Comparison of ENCODE assay signal across 32 cellular contexts in the genomic region with DNA sequence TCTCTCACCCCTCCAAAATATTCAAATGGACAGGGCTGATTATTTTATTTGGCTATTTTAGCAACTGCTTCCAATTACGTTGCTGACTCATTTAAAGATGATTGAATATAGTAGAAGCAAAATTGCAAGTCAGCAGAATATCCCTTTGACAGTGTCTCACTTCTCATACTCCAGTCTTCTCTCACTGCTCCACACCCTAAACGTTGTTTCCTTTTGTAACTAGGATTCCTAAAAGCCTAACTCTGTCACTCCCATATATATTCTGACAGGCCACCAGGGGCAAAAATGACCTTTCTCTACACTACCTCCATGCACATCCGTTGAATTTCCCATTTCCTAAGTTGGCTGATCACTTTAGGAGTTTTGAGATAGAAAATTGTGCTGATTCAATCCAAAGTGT.
DNase-seq lines count a peak whose midpoint lies in the region; ATAC-seq, FAIRE-seq and TF ChIP-seq lines count a peak whose summit lies in the region.
"Had no signal": no experiment of that assay in that cellular context is flagged by ENCODE, and none has a peak within 500 bp of the region (broad histone marks: within the 10 kb centered on the region; RNA-seq: fewer than 3 reads in every experiment).

No MANE protein-coding gene starts in this region.

- H3K9me3 ChIP-seq in A549 (0 out of 3 replicates have a peak, but pooled peaks cover 2% of the 10 kb centered on the region), H1 (ENCODE audit: insufficient read depth in 2 of 2, low read depth in 1 of 2, low read length in 1 of 2) (no peaks in the 10 kb centered on the region)
- H3K9me3 ChIP-seq: body of pancreas, gastrocnemius medialis, thoracic aorta, uterus had no signal

- H4K8ac ChIP-seq in H1 (ENCODE audit: extremely low read depth, insufficient read depth, low read length): no peak overlapping the region

- H3K18ac ChIP-seq in H1 (ENCODE audit: extremely low read depth, low read length): no peak overlapping the region

- DNase-seq in A549 (ENCODE audit: low read depth in 1 of 2, low spot score in 1 of 2) (no peak), HFFc6 (no peak), H1 (ENCODE audit: low read depth in 1 of 2, low spot score in 2 of 2) (no peak), fibroblast of the aortic adventitia (ENCODE audit: low read depth) (peak; percentile 29), inferior parietal cortex (ENCODE audit: extremely low spot score) (no peak), NCI-H2081 (lab: John Stamatoyannopoulos, UW) (no peak), substantia nigra (lab: John Stamatoyannopoulos, UW) (no peak), COLO829 (ENCODE audit: low spot score) (no peak)
- DNase-seq: activated CD4-positive, alpha-beta memory T cell treated with anti-CD3 and anti-CD28 coated beads for 36 hours; activated CD4-positive, alpha-beta T cell treated with anti-CD3 and anti-CD28 coated beads for 1 hour; activated naive CD8-positive, alpha-beta T cell treated with anti-CD3 and anti-CD28 coated beads, Interleukin-2, amount 50 U/mL, for 24 hours; activated T-cell treated with anti-CD3 and anti-CD28 coated beads, Interleukin-2, amount 50 U/mL, for 72 hours; body of pancreas; CD4-positive, alpha-beta memory T cell; gastrocnemius medialis; GOT3; NCI-H1105; NCI-H187 treated with DMSO at 0.1 percent for 48 hours; NCI-H2171 treated with DMSO at 0.1 percent for 48 hours; NCI-H524 treated with DMSO at 0.1 percent for 48 hours; NK-92 treated with Interleukin-12 subunit alpha and Interleukin-12 subunit beta, amount 100 ng/mL, for 24 hours; small intestine; stimulated activated CD4-positive, alpha-beta T cell treated with anti-CD3 and anti-CD28 coated beads, Interleukin-1b, Interleukin-23, amount 100 ng/mL, for 48 hours; stimulated activated naive CD4-positive, alpha-beta T cell treated with Interleukin-2 at 50 U/mL for 16 hours; uterus had no signal

- no peak overlapping the region for H3K23ac ChIP-seq in H1 (ENCODE audit: insufficient read length)

- no peak overlapping the region for H2BK5ac ChIP-seq in H1 (ENCODE audit: low read depth, low read length)

- H4K5ac ChIP-seq in H1 (ENCODE audit: insufficient read length, low read depth, low read length): no peak overlapping the region

- no peak overlapping the region for H3K4me3 Mint-ChIP-seq in HFFc6
- H3K4me3 Mint-ChIP-seq: activated CD4-positive, alpha-beta memory T cell treated with anti-CD3 and anti-CD28 coated beads for 36 hours; activated naive CD8-positive, alpha-beta T cell treated with anti-CD3 and anti-CD28 coated beads, Interleukin-2, amount 50 U/mL, for 24 hours; activated T-cell treated with anti-CD3 and anti-CD28 coated beads, Interleukin-2, amount 50 U/mL, for 72 hours; B cell; CD4-positive, alpha-beta memory T cell; neural progenitor cell had no signal

- WGBS in A549 (ENCODE audit: missing lambda C conversion rate): 70% methylated on average over 3 of the region's 3 CpGs
- 92% methylated on average over 3 of the region's 3 CpGs; no CpG with 5 or more reads in 1 of the 2 experiments for WGBS in H1 (ENCODE audit: extremely low coverage in 1 of 2, insufficient coverage in 1 of 2, insufficient read length in 1 of 2, insufficient replicate concordance in 2 of 2, low coverage in 1 of 2, low lambda C conversion rate in 2 of 2, missing lambda C conversion rate in 1 of 2), 2 experiments

- POLR2A ChIA-PET in A549 (lab: Yijun Ruan, JAX) (no interaction called here), H1 (lab: Charles Lee; ENCODE audit: partially characterized antibody) (no interaction called here)

- H2AFZ ChIP-seq in H1 (ENCODE audit: low read length): no peak overlapping the region
- H2AFZ ChIP-seq: neural progenitor cell, parathyroid adenoma had no signal

- no peak overlapping the region for H2BK20ac ChIP-seq in H1 (ENCODE audit: low read length)

- H3K4me1 ChIP-seq in A549 (peaks cover 58% of the 10 kb centered on the region), H1 (replicated peaks in 1 of 4; ENCODE audit: control insufficient read depth in 3 of 4, insufficient read depth in 4 of 4, low read length in 3 of 4) (peaks cover 0 to 3% (median 0%) of the 10 kb centered on the region in 4 experiments; a peak in 1 of 7 replicates)
- H3K4me1 ChIP-seq: gastrocnemius medialis, neural progenitor cell, parathyroid adenoma, uterus had no signal

- H3K4me3 ChIP-seq in A549 (no peak overlapping the region), H1 (ENCODE audit: extremely low read depth in 1 of 4, insufficient read depth in 2 of 4, low read depth in 3 of 4, low read length in 4 of 4) (no peak overlapping the region), fibroblast of the aortic adventitia (ENCODE audit: low read depth, low read length) (no peak overlapping the region)
- H3K4me3 ChIP-seq: body of pancreas, gastrocnemius medialis, neural progenitor cell, thoracic aorta, uterus had no signal

- no peaks in the 10 kb centered on the region for H3K27me3 ChIP-seq in H1 (replicated peaks in 1 of 4; ENCODE audit: control insufficient read depth in 3 of 4, extremely low read depth in 1 of 4, insufficient read depth in 3 of 4, low read length in 3 of 4)
- H3K27me3 ChIP-seq: body of pancreas, gastrocnemius medialis, neural progenitor cell, uterus had no signal

- TF ChIP-seq CTCF in A549 (IDR thresholded peaks at IDR 0.05) (no peak), HFFc6 (IDR thresholded peaks at IDR 0.05) (peak; percentile 38), H1 (IDR thresholded peaks at IDR 0.05; ENCODE audit: control extremely low read depth in 1 of 3, insufficient read depth in 1 of 3, low read depth in 1 of 3, low read length in 3 of 3) (peak in 1 of 3 experiments; percentile 9; a peak in 1 of 4 replicates), fibroblast of the aortic adventitia (IDR thresholded peaks at IDR 0.05; ENCODE audit: insufficient read depth, low read length) (peak; percentile 7)

- H3K79me2 ChIP-seq in H1 (ENCODE audit: control insufficient read depth in 1 of 2, insufficient read depth in 2 of 2, low read length in 2 of 2): no peaks in the 10 kb centered on the region
- H3K79me2 ChIP-seq: parathyroid adenoma had no signal

- no peak overlapping the region for H2BK15ac ChIP-seq in H1 (ENCODE audit: low read length)

- H3K4me2 ChIP-seq in A549 (no peak overlapping the region), H1 (ENCODE audit: insufficient read depth in 1 of 2, low read depth in 2 of 2, low read length in 2 of 2) (no peak overlapping the region)
- H3K4me2 ChIP-seq: neural progenitor cell had no signal

- H3K36me3 ChIP-seq in H1 (ENCODE audit: control insufficient read depth in 2 of 4, insufficient read depth in 4 of 4, low read length in 3 of 4): no peaks in the 10 kb centered on the region
- H3K36me3 ChIP-seq: gastrocnemius medialis, neural progenitor cell, thoracic aorta, uterus had no signal

- H3K27me3 Mint-ChIP-seq in HFFc6 (ENCODE audit: insufficient read depth): no peaks in the 10 kb centered on the region
- H3K27me3 Mint-ChIP-seq: activated CD4-positive, alpha-beta memory T cell treated with anti-CD3 and anti-CD28 coated beads for 36 hours; activated naive CD8-positive, alpha-beta T cell treated with anti-CD3 and anti-CD28 coated beads, Interleukin-2, amount 50 U/mL, for 24 hours; B cell; CD4-positive, alpha-beta memory T cell had no signal

- TF ChIP-seq POLR2A in A549 (IDR thresholded peaks at IDR 0.05; ENCODE audit: low read length): no peak
- no peak for TF ChIP-seq POLR2A in H1 (IDR thresholded peaks at IDR 0.05; ENCODE audit: control extremely low read depth in 1 of 2, low read depth in 2 of 2, low read length in 2 of 2)

- H3K14ac ChIP-seq in H1 (ENCODE audit: insufficient read length): no peak overlapping the region

- no peak overlapping the region for H3K56ac ChIP-seq in H1 (replicated peaks; ENCODE audit: insufficient read length, low read depth, low read length)

- H3K9ac ChIP-seq in H1 (replicated peaks in 1 of 4; ENCODE audit: extremely low read depth in 1 of 4, low read depth in 3 of 4, low read length in 3 of 4): no peak overlapping the region
- H3K9ac ChIP-seq: neural progenitor cell, parathyroid adenoma had no signal

- no peak overlapping the region for H2AK5ac ChIP-seq in H1 (ENCODE audit: low read depth, low read length)

- no peak overlapping the region for H4K91ac ChIP-seq in H1 (replicated peaks; ENCODE audit: insufficient read length, low read length)

- H3K9me3 Mint-ChIP-seq in HFFc6: no peaks in the 10 kb centered on the region
- H3K9me3 Mint-ChIP-seq: activated CD4-positive, alpha-beta memory T cell treated with anti-CD3 and anti-CD28 coated beads for 36 hours; neural progenitor cell had no signal

- H3K23me2 ChIP-seq in H1 (ENCODE audit: low read depth, low read length): no peaks in the 10 kb centered on the region

- no peak for FAIRE-seq in A549 (lab: Jason Lieb, UNC)
- FAIRE-seq in H1 (lab: Jason Lieb, UNC): no peak
- FAIRE-seq: A204.1, endothelial cell of umbilical vein, small intestine had no signal

- TF ChIP-seq EP300 in A549 (IDR thresholded peaks at IDR 0.05): no peak
- TF ChIP-seq EP300 in H1 (IDR thresholded peaks at IDR 0.05; ENCODE audit: borderline replicate concordance in 1 of 2, low read depth in 2 of 2, low read length in 2 of 2): no peak

- no peak overlapping the region for H2BK12ac ChIP-seq in H1 (ENCODE audit: low read depth, low read length)

- no peak overlapping the region for H3K4ac ChIP-seq in H1 (replicated peaks; ENCODE audit: insufficient read length, low read depth, low read length)

- CTCF ChIA-PET in A549 (lab: Yijun Ruan, JAX) (no interaction called here), H1 (lab: Charles Lee; ENCODE audit: partially characterized antibody) (no interaction called here)

- TF ChIP-seq RAD21 in A549 (conservative IDR thresholded peaks at IDR 0.05 in 1 of 2, IDR thresholded peaks at IDR 0.05 in 1 of 2) (no peak), H1 (IDR thresholded peaks at IDR 0.05 in 1 of 2, conservative IDR thresholded peaks at IDR 0.05 in 1 of 2; ENCODE audit: low read depth in 2 of 2, low read length in 2 of 2) (no peak; a peak in 1 of 4 replicates)

- H3K27ac Mint-ChIP-seq in HFFc6: no peak overlapping the region; the same call in 1 of the 2 replicates
- H3K27ac Mint-ChIP-seq: activated CD4-positive, alpha-beta memory T cell treated with anti-CD3 and anti-CD28 coated beads for 36 hours; activated naive CD8-positive, alpha-beta T cell treated with anti-CD3 and anti-CD28 coated beads, Interleukin-2, amount 50 U/mL, for 24 hours; activated T-cell treated with anti-CD3 and anti-CD28 coated beads, Interleukin-2, amount 50 U/mL, for 72 hours; B cell; CD4-positive, alpha-beta memory T cell; neural progenitor cell had no signal

- no peaks in the 10 kb centered on the region for H3K36me3 Mint-ChIP-seq in HFFc6 (ENCODE audit: low read depth)
- H3K36me3 Mint-ChIP-seq: activated CD4-positive, alpha-beta memory T cell treated with anti-CD3 and anti-CD28 coated beads for 36 hours; CD4-positive, alpha-beta memory T cell; neural progenitor cell had no signal

- no peaks in the 10 kb centered on the region for H4K20me1 ChIP-seq in H1 (replicated peaks in 1 of 2; ENCODE audit: control insufficient read depth in 1 of 2, insufficient read depth in 2 of 2, low read length in 2 of 2)

- H3K4me1 Mint-ChIP-seq in HFFc6 (ENCODE audit: low read depth): peaks cover 82% of the 10 kb centered on the region
- H3K4me1 Mint-ChIP-seq: activated naive CD8-positive, alpha-beta T cell treated with anti-CD3 and anti-CD28 coated beads, Interleukin-2, amount 50 U/mL, for 24 hours; B cell; CD4-positive, alpha-beta memory T cell had no signal

- no peaks in the 10 kb centered on the region for H3K79me1 ChIP-seq in H1 (ENCODE audit: low read depth, low read length)

- no peak overlapping the region for H2BK120ac ChIP-seq in H1 (replicated peaks; ENCODE audit: low read depth, low read length)

- H3K27ac ChIP-seq in A549: peak overlapping the region; percentile 90 to 91
- H3K27ac ChIP-seq in H1 (ENCODE audit: low read depth, low read length): no peak overlapping the region
- no peak overlapping the region for H3K27ac ChIP-seq in substantia nigra (ENCODE audit: low read depth, low read length, poor library complexity, severe bottlenecking)
- H3K27ac ChIP-seq: gastrocnemius medialis, neural progenitor cell, parathyroid adenoma, thoracic aorta, uterus had no signal

- ATAC-seq in A549: no peak
- ATAC-seq: activated naive CD8-positive, alpha-beta T cell treated with anti-CD3 and anti-CD28 coated beads, Interleukin-2, amount 50 U/mL, for 24 hours; activated T-cell treated with anti-CD3 and anti-CD28 coated beads, Interleukin-2, amount 50 U/mL, for 72 hours; gastrocnemius medialis; Right ventricle myocardium inferior had no signal

Comparison
In these comparisons a context has a peak if more than half of its experiments do, and no peak if none do; other contexts are left out.
1. H3K27ac ChIP-seq: peak in A549 (2 of 2); none in H1 (single experiment) and substantia nigra (single experiment).